In the genomic region with DNA sequence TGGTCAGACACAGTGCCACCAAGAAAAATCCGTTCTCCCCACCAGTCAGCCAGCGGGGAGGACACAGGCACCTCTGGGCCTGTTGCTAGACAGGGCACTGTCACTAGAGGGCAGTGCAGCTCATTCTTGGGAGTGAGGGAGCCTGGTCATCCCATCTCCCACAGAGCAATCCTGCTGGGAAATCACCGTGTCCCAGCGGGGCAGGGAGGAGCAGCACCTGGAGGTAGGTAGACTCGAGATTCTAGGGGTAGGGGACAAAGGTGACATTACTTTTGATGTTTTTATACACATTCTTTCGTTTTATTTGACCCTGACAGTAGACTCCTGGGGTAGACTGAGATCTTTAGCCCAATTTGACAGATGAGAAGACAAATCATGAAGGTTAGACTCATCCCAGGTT, we compare ENCODE assay signal across 8 cellular contexts.
DNase-seq lines count a peak whose midpoint lies in the region; ATAC-seq and FAIRE-seq lines count a peak whose summit lies in the region.

No MANE protein-coding gene starts in this region.

- ATAC-seq in GM21619 (IDR thresholded peaks at IDR 0.05; ENCODE audit: unreplicated experiment), result peak; percentile 81

- DNase-seq in DMS114 treated with DMSO at 0.1 percent for 48 hours (lab: John Stamatoyannopoulos, UW; ENCODE audit: unreplicated experiment) (peak; percentile 34), Kasumi-1 (lab: John Stamatoyannopoulos, UW) (peak; percentile 12 to 55), RPMI8226 (peak; percentile 79), globus pallidus (ENCODE audit: low spot score) (peak; percentile 70), pons (ENCODE audit: low spot score) (peak; percentile 83), urothelium cell line (ENCODE audit: low spot score) (peak; percentile 90)
- DNase-seq in activated effector memory CD4-positive, alpha-beta T cell treated with anti-CD3 and anti-CD28 coated beads, Interleukin-2, amount 50 U/mL, for 16 hours, result peak; percentile 88

- FAIRE-seq in urothelium cell line (lab: Jason Lieb, UNC), result no peak

Comparison
In these comparisons a context has a peak if more than half of its experiments do, and no peak if none do; other contexts are left out.
1. Peak in every context shown above with its lines: DNase-seq and ATAC-seq.
2. DNase-seq: peak in every context shown above with its lines; median percentile 90 in urothelium cell line; 88 in activated effector memory CD4-positive, alpha-beta T cell treated with anti-CD3 and anti-CD28 coated beads, Interleukin-2, amount 50 U/mL, for 16 hours; 83 in pons; 79 in RPMI8226; 70 in globus pallidus; 34 in DMS114 treated with DMSO at 0.1 percent for 48 hours; 34 in Kasumi-1.